9 cellular contexts compared by ENCODE assay signal in genomic region chr12:59055204-59055839, GRCh38.
DNase-seq lines count a peak whose midpoint lies in the region; ATAC-seq and TF ChIP-seq lines count a peak whose summit lies in the region.
"Had no signal": no experiment of that assay in that cellular context is flagged by ENCODE, and none has a peak within 500 bp of the region (broad histone marks: within the 10 kb centered on the region; RNA-seq: fewer than 3 reads in every experiment).

No MANE protein-coding gene starts in this region.

- no peak overlapping the region for H4K91ac ChIP-seq in neuronal stem cell (ENCODE audit: low read depth, low read length, poor library complexity)

- no peak overlapping the region for H2AFZ ChIP-seq in neuronal stem cell (ENCODE audit: low read length)

- H2BK12ac ChIP-seq in neuronal stem cell (ENCODE audit: low read length), result no peak overlapping the region

- no peak overlapping the region for H2AK5ac ChIP-seq in neuronal stem cell (ENCODE audit: low read depth, low read length)

- H2BK5ac ChIP-seq in neuronal stem cell (ENCODE audit: low read length), result no peak overlapping the region

- H3K4me2 ChIP-seq in neuronal stem cell (ENCODE audit: insufficient read depth, low read length, poor library complexity, severe bottlenecking), result no peak overlapping the region

- H3K4me1 ChIP-seq in ascending aorta (no peaks in the 10 kb centered on the region), neuronal stem cell (ENCODE audit: control insufficient read depth in 2 of 2, insufficient read depth in 1 of 2, low read depth in 1 of 2, low read length in 2 of 2) (peaks cover 4 to 6% of the 10 kb centered on the region in 2 donors)

- no peak overlapping the region for H3K9ac ChIP-seq in neuronal stem cell (ENCODE audit: low read depth, low read length, poor library complexity)

- H3K18ac ChIP-seq in neuronal stem cell (ENCODE audit: low read length), result no peak overlapping the region

- H3K36me3 ChIP-seq in ascending aorta (no peaks in the 10 kb centered on the region), neuronal stem cell (replicated peaks in 1 of 2; ENCODE audit: control insufficient read depth in 2 of 2, insufficient read depth in 2 of 2, low read length in 2 of 2) (no peaks in the 10 kb centered on the region)

- no peak for DNase-seq in left cardiac atrium
- DNase-seq in Right ventricle myocardium inferior (ENCODE audit: missing footprints), result no peak
- DNase-seq in HPDE6-E6E7 (ENCODE audit: extremely low spot score), result peak; percentile 78
- DNase-seq in ascending aorta (ENCODE audit: low spot score in 2 of 2), result no peak
- no peak for DNase-seq in ureter (ENCODE audit: low spot score)
- DNase-seq in amygdala (lab: John Stamatoyannopoulos, UW), result no peak
- DNase-seq in neuronal stem cell (ENCODE audit: low spot score), result no peak
- DNase-seq: DMS 273 treated with DMSO at 0.1 percent for 48 hours had no signal

- ATAC-seq in left cardiac atrium, result peak; percentile 23 to 87
- no peak for ATAC-seq in Right ventricle myocardium inferior
- ATAC-seq in esophagus mucosa, result peak; percentile 98

- WGBS in neuronal stem cell (ENCODE audit: extremely low coverage in 2 of 2, insufficient read length in 2 of 2, insufficient replicate concordance in 1 of 2), 2 donors, result no CpG with 5 or more reads among the region's 1 CpG

- H3K27ac ChIP-seq in ascending aorta (no peak overlapping the region), neuronal stem cell (replicated peaks; ENCODE audit: low read length) (no peak overlapping the region)

- H3K79me1 ChIP-seq in neuronal stem cell (ENCODE audit: low read depth, low read length), result no peaks in the 10 kb centered on the region

- TF ChIP-seq CTCF in ascending aorta (IDR thresholded peaks at IDR 0.05), result no peak

- no peak overlapping the region for H4K8ac ChIP-seq in neuronal stem cell (ENCODE audit: low read depth, low read length)

- no peak overlapping the region for H3K4ac ChIP-seq in neuronal stem cell (ENCODE audit: low read length)

- H3K27me3 ChIP-seq in ascending aorta (no peaks in the 10 kb centered on the region), neuronal stem cell (ENCODE audit: control insufficient read depth in 3 of 3, insufficient read depth in 3 of 3, low read depth in 1 of 3, low read length in 3 of 3) (no peaks in the 10 kb centered on the region)

- intact Hi-C loops in left cardiac atrium (cut with DNase I) (no loop called here), Right ventricle myocardium inferior (cut with DNase I) (no loop called here), ascending aorta (cut with DNase I) (no loop called here)

- no peak overlapping the region for H2BK120ac ChIP-seq in neuronal stem cell (ENCODE audit: low read depth, low read length)

- H2BK15ac ChIP-seq in neuronal stem cell (ENCODE audit: low read length), result no peak overlapping the region

- H3K14ac ChIP-seq in neuronal stem cell (ENCODE audit: low read length), result no peak overlapping the region

- H3K9me3 ChIP-seq in ascending aorta, result no peaks in the 10 kb centered on the region
- peaks cover 0 to 2% of the 10 kb centered on the region in 2 donors for H3K9me3 ChIP-seq in neuronal stem cell (replicated peaks in 1 of 2; ENCODE audit: control insufficient read depth in 2 of 2, insufficient read depth in 1 of 2, low read depth in 1 of 2, low read length in 2 of 2)

- no peak overlapping the region for H3K23ac ChIP-seq in neuronal stem cell (ENCODE audit: low read depth, low read length, poor library complexity)

- H3K4me3 ChIP-seq in ascending aorta (no peak overlapping the region), neuronal stem cell (ENCODE audit: low read length in 2 of 2) (no peak overlapping the region)
